ENCODE assay signal across 8 cellular contexts in genomic region chr14:100384819-100385813, GRCh38. TPM values are rescaled to one million over a fixed set of nuclear protein-coding genes. Genes with fewer than 3 reads are reported as not detected.
DNase-seq lines count a peak whose midpoint lies in the region; ATAC-seq and TF ChIP-seq lines count a peak whose summit lies in the region.

No MANE protein-coding gene starts in this region.

- peaks cover 5% of the 10 kb centered on the region for H3K4me1 ChIP-seq in cardiac muscle cell (ENCODE audit: low read depth)

- H3K4me3 ChIP-seq in cardiac muscle cell (no peak overlapping the region), fibroblast of the aortic adventitia (ENCODE audit: low read depth, low read length) (no peak overlapping the region)

- H3K9me3 ChIP-seq in cardiac muscle cell (ENCODE audit: low read depth): no peaks in the 10 kb centered on the region

- H3K27ac Mint-ChIP-seq in stimulated activated memory B cell treated with anti-CD40 and anti-IgM and Interleukin-4, amounts not matched to agents 10 μg/mL and 1 μg/mL and 100 μg/mL, for 72 hours: peak overlapping the region; percentile 48

- no peaks in the 10 kb centered on the region for H3K9me3 Mint-ChIP-seq in stimulated activated memory B cell treated with anti-CD40 and anti-IgM and Interleukin-4, amounts not matched to agents 10 μg/mL and 1 μg/mL and 100 μg/mL, for 72 hours

- no peak overlapping the region for H3K4me3 Mint-ChIP-seq in stimulated activated memory B cell treated with anti-CD40 and anti-IgM and Interleukin-4, amounts not matched to agents 10 μg/mL and 1 μg/mL and 100 μg/mL, for 72 hours

- no peak overlapping the region for H3K27ac ChIP-seq in cardiac muscle cell

- ATAC-seq in stimulated activated memory B cell treated with anti-CD40 and anti-IgM and Interleukin-4, amounts not matched to agents 10 μg/mL and 1 μg/mL and 100 μg/mL, for 72 hours: no peak
- ATAC-seq in HG03457 (IDR thresholded peaks at IDR 0.05; ENCODE audit: unreplicated experiment) (no peak), GM21825 (IDR thresholded peaks at IDR 0.05; ENCODE audit: unreplicated experiment) (no peak)

- intact Hi-C loops in cardiac septum (cut with DNase I): loop anchor here (2.0 kb wide), 1 partner anchor 260 kb away; no protein-coding TSS in a partner anchor

- no peaks in the 10 kb centered on the region for H3K27me3 ChIP-seq in cardiac muscle cell

- DNase-seq in cardiac muscle cell (ENCODE audit: low read depth in 1 of 2, low spot score in 1 of 2): peak in 1 of 2 donors; percentile 80
- DNase-seq in cardiac septum (ENCODE audit: low spot score): no peak
- peak; percentile 35 to 68 for DNase-seq in SHP77 (lab: John Stamatoyannopoulos, UW)
- peak; percentile 79 for DNase-seq in fibroblast of the aortic adventitia (ENCODE audit: low read depth)
- no peak for DNase-seq in GF-D8 (lab: John Stamatoyannopoulos, UW)

- H3K36me3 Mint-ChIP-seq in stimulated activated memory B cell treated with anti-CD40 and anti-IgM and Interleukin-4, amounts not matched to agents 10 μg/mL and 1 μg/mL and 100 μg/mL, for 72 hours: no peaks in the 10 kb centered on the region

- H3K27me3 Mint-ChIP-seq in stimulated activated memory B cell treated with anti-CD40 and anti-IgM and Interleukin-4, amounts not matched to agents 10 μg/mL and 1 μg/mL and 100 μg/mL, for 72 hours: no peaks in the 10 kb centered on the region

- peaks cover 21% of the 10 kb centered on the region for H3K4me1 Mint-ChIP-seq in stimulated activated memory B cell treated with anti-CD40 and anti-IgM and Interleukin-4, amounts not matched to agents 10 μg/mL and 1 μg/mL and 100 μg/mL, for 72 hours

- peak; percentile 49 for TF ChIP-seq CTCF in cardiac muscle cell (IDR thresholded peaks at IDR 0.05; ENCODE audit: low read depth, low read length)
- TF ChIP-seq CTCF in fibroblast of the aortic adventitia (IDR thresholded peaks at IDR 0.05; ENCODE audit: insufficient read depth, low read length): peak; percentile 46

- H3K36me3 ChIP-seq in cardiac muscle cell: no peaks in the 10 kb centered on the region

RNA-seq across cellular contexts. Expression of gene WDR25, which starts 8.8 kb away (rescaled TPM):
- total RNA-seq in cardiac muscle cell: 13.1 and 17.2 TPM in 2 replicates
- 14.1 and 22.0 TPM in 2 replicates for polyA plus RNA-seq in cardiac muscle cell
- 5.8 TPM for total RNA-seq in cardiac septum
- total RNA-seq in fibroblast of the aortic adventitia (ENCODE audit: low replicate concordance): 15.7 and 21.1 TPM in 2 replicates

Comparison
In these comparisons a context has a peak if more than half of its experiments do, and no peak if none do; other contexts are left out.
1. DNase-seq: peak in SHP77 (2 of 2) and fibroblast of the aortic adventitia (single experiment); none in cardiac septum (single experiment) and GF-D8 (single experiment).